29 cellular contexts compared by ENCODE assay signal in the genomic region with DNA sequence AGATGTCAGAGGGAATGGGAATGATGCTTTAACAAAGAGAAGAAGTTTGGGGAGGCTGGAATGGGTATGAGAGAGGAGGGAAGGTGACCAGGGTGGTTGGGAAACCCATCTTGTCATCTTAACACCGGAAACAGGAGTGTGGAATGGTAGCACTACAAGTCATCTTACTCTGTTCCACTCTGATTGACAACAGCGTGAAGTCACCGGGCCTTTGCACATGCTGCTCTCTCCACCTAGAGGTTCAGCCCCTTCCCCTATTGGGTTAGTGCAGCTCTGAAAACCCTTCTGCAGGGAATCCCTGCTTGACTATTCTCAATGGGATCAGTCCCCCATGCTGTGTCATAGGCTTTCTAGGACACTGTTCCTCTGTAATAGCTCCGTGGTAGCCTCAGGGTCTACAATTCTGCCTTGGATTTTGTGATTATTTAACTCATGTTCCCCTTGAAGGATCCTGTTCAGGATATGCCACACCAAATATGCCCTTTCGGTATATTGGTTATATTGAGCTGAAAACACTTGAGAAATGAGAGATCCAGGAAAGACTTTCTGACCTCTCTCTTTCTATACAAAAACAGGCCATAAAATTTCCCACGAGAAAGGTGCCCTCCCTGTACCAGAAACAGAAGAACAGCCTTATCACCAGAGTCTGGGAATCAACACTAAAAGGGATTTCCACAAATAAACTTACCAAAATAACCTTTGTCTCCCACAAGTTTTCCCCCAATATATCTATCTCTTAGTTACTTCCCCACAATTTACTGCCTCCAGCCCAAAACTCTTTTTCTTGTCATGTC.
"Had no signal": no experiment of that assay in that cellular context is flagged by ENCODE, and none has a peak within 500 bp of the region (broad histone marks: within the 10 kb centered on the region; RNA-seq: fewer than 3 reads in every experiment).

No MANE protein-coding gene starts in this region.

- H3K36me3 Mint-ChIP-seq: activated naive CD8-positive, alpha-beta T cell treated with anti-CD3 and anti-CD28 coated beads for 36 hours had no signal

- H3K4me1 ChIP-seq: colonic mucosa, foreskin keratinocyte had no signal

- H3K9me3 ChIP-seq: adrenal gland, body of pancreas, colonic mucosa, right atrium auricular region, transverse colon had no signal

- H3K27me3 ChIP-seq: adrenal gland, body of pancreas, colonic mucosa, foreskin keratinocyte, hepatocyte, neural progenitor cell, right atrium auricular region, transverse colon had no signal

- H3K9ac ChIP-seq: neural progenitor cell had no signal

- H3K9me3 Mint-ChIP-seq: activated naive CD4-positive, alpha-beta T cell treated with anti-CD3 and anti-CD28 coated beads for 36 hours; activated naive CD8-positive, alpha-beta T cell treated with anti-CD3 and anti-CD28 coated beads for 36 hours; activated T-helper 1 cell treated with anti-CD3 and anti-CD28 coated beads, Interleukin-12 subunit alpha, Interleukin-12 subunit beta, Interleukin-2, Interleukin-4 antibody, amounts not matched to agents 30 ng/mL and 10 ng/mL and 1 ng/mL, durations not matched to agents 14 hours and 24 hours and 36 hours; natural killer cell; neural progenitor cell had no signal

- ATAC-seq: body of pancreas; effector memory CD8-positive, alpha-beta T cell; esophagus mucosa; left colon; natural killer cell had no signal

- H3K27ac ChIP-seq: adrenal gland, body of pancreas, colonic mucosa, foreskin keratinocyte, hepatocyte, neural progenitor cell, right atrium auricular region, transverse colon, VCaP had no signal

- FAIRE-seq: kidney, TTC549 had no signal

- H3K27ac Mint-ChIP-seq: activated naive CD4-positive, alpha-beta T cell treated with anti-CD3 and anti-CD28 coated beads for 36 hours; activated naive CD8-positive, alpha-beta T cell treated with anti-CD3 and anti-CD28 coated beads for 36 hours; activated T-helper 1 cell treated with anti-CD3 and anti-CD28 coated beads, Interleukin-12 subunit alpha, Interleukin-12 subunit beta, Interleukin-2, Interleukin-4 antibody, amounts not matched to agents 30 ng/mL and 10 ng/mL and 1 ng/mL, durations not matched to agents 14 hours and 24 hours and 36 hours; effector memory CD8-positive, alpha-beta T cell; neural progenitor cell had no signal

- H3K27me3 Mint-ChIP-seq: effector memory CD8-positive, alpha-beta T cell had no signal

- DNase-seq: activated CD4-positive, alpha-beta T cell treated with anti-CD3 and anti-CD28 coated beads for 4 hours; activated CD4-positive, alpha-beta T cell treated with anti-CD3 and anti-CD28 coated beads, Interleukin-2, amount 50 U/mL, for 4 hours; activated effector memory CD4-positive, alpha-beta T cell treated with anti-CD3 and anti-CD28 coated beads, Interleukin-2, amount 50 U/mL, for 16 hours; activated naive CD4-positive, alpha-beta T cell treated with anti-CD3 and anti-CD28 coated beads for 36 hours; activated naive CD8-positive, alpha-beta T cell treated with anti-CD3 and anti-CD28 coated beads for 36 hours; activated T-cell treated with anti-CD3 and anti-CD28 coated beads, Interleukin-2, amount 50 U/mL, for 1 hour; adrenal gland; aorta; body of pancreas; cerebellar nuclear complex; colonic mucosa; effector memory CD8-positive, alpha-beta T cell; foreskin keratinocyte; left colon; natural killer cell; occipital lobe; stimulated activated CD4-positive, alpha-beta T cell treated with anti-CD3 and anti-CD28 coated beads, Interleukin-15, amount 100 ng/mL, for 24 hours; stimulated activated CD4-positive, alpha-beta T cell treated with anti-CD3 and anti-CD28 coated beads, Interleukin-2, amount 100 ng/mL, for 24 hours; stimulated activated naive CD4-positive, alpha-beta T cell treated with Interleukin-2 at 50 U/mL for 16 hours; T-helper 9 cell; transverse colon had no signal

- H3K4me3 Mint-ChIP-seq: activated naive CD4-positive, alpha-beta T cell treated with anti-CD3 and anti-CD28 coated beads for 36 hours; activated naive CD8-positive, alpha-beta T cell treated with anti-CD3 and anti-CD28 coated beads for 36 hours; activated T-helper 1 cell treated with anti-CD3 and anti-CD28 coated beads, Interleukin-12 subunit alpha, Interleukin-12 subunit beta, Interleukin-2, Interleukin-4 antibody, amounts not matched to agents 30 ng/mL and 10 ng/mL and 1 ng/mL, durations not matched to agents 14 hours and 24 hours and 36 hours; effector memory CD8-positive, alpha-beta T cell; natural killer cell; neural progenitor cell had no signal

- H3K4me3 ChIP-seq: adrenal gland, body of pancreas, colonic mucosa, hepatocyte, neural progenitor cell, right atrium auricular region, transverse colon had no signal

- H2AFZ ChIP-seq: hepatocyte, neural progenitor cell had no signal

- H3K4me1 Mint-ChIP-seq: activated naive CD8-positive, alpha-beta T cell treated with anti-CD3 and anti-CD28 coated beads for 36 hours had no signal

- H3K36me3 ChIP-seq: colonic mucosa, right atrium auricular region had no signal

- H3K4me2 ChIP-seq: hepatocyte, neural progenitor cell had no signal
